ENCODE assay signal across 21 cellular contexts in genomic region chr4:23572382-23572781, GRCh38.
DNase-seq lines count a peak whose midpoint lies in the region; ATAC-seq, FAIRE-seq and TF ChIP-seq lines count a peak whose summit lies in the region.
"Had no signal": no experiment of that assay in that cellular context is flagged by ENCODE, and none has a peak within 500 bp of the region (broad histone marks: within the 10 kb centered on the region; RNA-seq: fewer than 3 reads in every experiment).

No MANE protein-coding gene starts in this region.

- H3K27me3 ChIP-seq in HepG2 (ENCODE audit: control insufficient read depth in 1 of 2, insufficient read depth in 2 of 2, low read length in 2 of 2), result no peaks in the 10 kb centered on the region
- H3K27me3 ChIP-seq in right lobe of liver, result no peaks in the 10 kb centered on the region
- no peaks in the 10 kb centered on the region for H3K27me3 ChIP-seq in mesenchymal stem cell (ENCODE audit: control insufficient read depth in 1 of 2, insufficient read depth in 1 of 2, low read length in 2 of 2)
- no peaks in the 10 kb centered on the region for H3K27me3 ChIP-seq in aorta (ENCODE audit: control insufficient read depth in 1 of 2, insufficient read depth in 2 of 2, low read length in 1 of 2)
- H3K27me3 ChIP-seq: BLaER1 treated with 17β-estradiol and CSF1 and Interleukin-3, amounts not matched to agents 10 nM and 100 nM had no signal

- 0 out of 2 replicates have a peak, but pooled peaks cover 7% of the 10 kb centered on the region for H3K9me3 ChIP-seq in HepG2 (ENCODE audit: low read length)
- H3K9me3 ChIP-seq in right lobe of liver, result no peaks in the 10 kb centered on the region
- H3K9me3 ChIP-seq in mesenchymal stem cell (ENCODE audit: control insufficient read depth, low read length), result peaks cover 11% of the 10 kb centered on the region
- peaks cover 2% of the 10 kb centered on the region for H3K9me3 ChIP-seq in aorta (ENCODE audit: control insufficient read depth, low read length)
- H3K9me3 ChIP-seq: A549, Caco-2 had no signal

- no peak for FAIRE-seq in HepG2 (lab: Jason Lieb, UNC)
- FAIRE-seq: A549, D721Med, G401.6, GM12891, GM19239 had no signal

- intact Hi-C loops in HepG2 (cut with micrococcal nuclease; ENCODE audit: unreplicated experiment), result no loop called here
- intact Hi-C loops in right lobe of liver (cut with DNase I), result no loop called here
- intact Hi-C loops in aorta (cut with DNase I), result no loop called here

- no peaks in the 10 kb centered on the region for H4K20me1 ChIP-seq in HepG2 (ENCODE audit: insufficient read depth, low read length)
- H4K20me1 ChIP-seq: BLaER1 treated with 17β-estradiol and CSF1 and Interleukin-3, amounts not matched to agents 10 nM and 100 nM had no signal

- no peak overlapping the region for H2BK12ac ChIP-seq in mesenchymal stem cell (ENCODE audit: low read length in 2 of 2)

- no peak for TF ChIP-seq RAD21 in HepG2 (CRISPR knock-in tag; IDR thresholded peaks at IDR 0.05)

- no peaks in the 10 kb centered on the region for H3K36me3 ChIP-seq in HepG2 (replicated peaks in 1 of 2; ENCODE audit: control insufficient read depth in 1 of 2, insufficient read depth in 2 of 2, low read length in 2 of 2)
- no peaks in the 10 kb centered on the region for H3K36me3 ChIP-seq in right lobe of liver
- H3K36me3 ChIP-seq in mesenchymal stem cell (ENCODE audit: control insufficient read depth in 1 of 2, insufficient read depth in 2 of 2, low read depth in 1 of 2, low read length in 2 of 2), result no peaks in the 10 kb centered on the region
- H3K36me3 ChIP-seq in aorta (ENCODE audit: control insufficient read depth in 1 of 2, insufficient read depth in 2 of 2, low read length in 1 of 2), result no peaks in the 10 kb centered on the region
- H3K36me3 ChIP-seq: BLaER1 treated with 17β-estradiol and CSF1 and Interleukin-3, amounts not matched to agents 10 nM and 100 nM had no signal

- no peaks in the 10 kb centered on the region for H3K79me2 ChIP-seq in HepG2 (ENCODE audit: insufficient read depth, low read length)

- peak overlapping the region; percentile 83 for H4K91ac ChIP-seq in mesenchymal stem cell (ENCODE audit: low read length)

- H3K27ac ChIP-seq in HepG2 (ENCODE audit: extremely low read length, insufficient read depth, low read length) (no peak overlapping the region), right lobe of liver (no peak overlapping the region), mesenchymal stem cell (ENCODE audit: low read length, poor library complexity, severe bottlenecking) (no peak overlapping the region), aorta (ENCODE audit: low read depth in 1 of 2, low read length in 2 of 2) (no peak overlapping the region)
- H3K27ac ChIP-seq: 22Rv1; A549; BLaER1 treated with 17β-estradiol and CSF1 and Interleukin-3, amounts not matched to agents 10 nM and 100 nM; C4-2B had no signal

- in situ Hi-C loops in HepG2 (cut with HindIII; ENCODE audit: extremely low pct_ligation_motif_present, low pct_unique_long_range_greater_than_20kb), result no loop called here

- DNase-seq in HepG2 (ENCODE audit: low spot score) (no peak), right lobe of liver (no peak), mesenchymal stem cell (no peak), aorta (peak in 1 of 2 donors; percentile 52), NCI-H2171 (lab: John Stamatoyannopoulos, UW) (no peak)
- DNase-seq: AML-193; Caco-2; Calu3; CD4-positive, alpha-beta T cell; CD8-positive, alpha-beta T cell; DMS79 treated with DMSO at 0.1 percent for 48 hours; GF-D8 had no signal

- TF ChIP-seq POLR2A in HepG2 (IDR thresholded peaks at IDR 0.05; ENCODE audit: insufficient read depth in 1 of 2, low read depth in 2 of 2, low read length in 2 of 2) (no peak), right lobe of liver (IDR thresholded peaks at IDR 0.05) (no peak)

- H3K4me1 ChIP-seq in HepG2 (ENCODE audit: insufficient read depth, low read length) (no peaks in the 10 kb centered on the region), right lobe of liver (no peaks in the 10 kb centered on the region), mesenchymal stem cell (ENCODE audit: control insufficient read depth, insufficient read depth, low read depth, low read length) (peaks cover 2% of the 10 kb centered on the region), aorta (ENCODE audit: control insufficient read depth in 1 of 2, insufficient read depth in 2 of 2, low read length in 2 of 2) (no peaks in the 10 kb centered on the region)
- H3K4me1 ChIP-seq: A549; BLaER1 treated with 17β-estradiol and CSF1 and Interleukin-3, amounts not matched to agents 10 nM and 100 nM; Caco-2 had no signal

- no peak overlapping the region for H2BK15ac ChIP-seq in mesenchymal stem cell (ENCODE audit: low read depth, poor library complexity, severe bottlenecking)

- no peak overlapping the region for H2BK5ac ChIP-seq in mesenchymal stem cell (ENCODE audit: low read depth, low read length, poor library complexity, severe bottlenecking)

- ATAC-seq in HepG2 (no peak), right lobe of liver (no peak), aorta (ENCODE audit: low FRiP score) (peak; percentile 26), HG03571 (IDR thresholded peaks at IDR 0.05; ENCODE audit: unreplicated experiment) (no peak)
- ATAC-seq: A549; CD8-positive, alpha-beta T cell had no signal

- no peak for TF ChIP-seq EP300 in HepG2 (IDR thresholded peaks at IDR 0.05; ENCODE audit: low read depth in 2 of 2, low read length in 2 of 2)
- TF ChIP-seq EP300 in HepG2 (CRISPR knock-in tag; IDR thresholded peaks at IDR 0.05; ENCODE audit: borderline replicate concordance), result no peak

- H3K9ac ChIP-seq in HepG2 (ENCODE audit: insufficient read depth, low read depth, low read length), result no peak overlapping the region
- no peak overlapping the region for H3K9ac ChIP-seq in mesenchymal stem cell (ENCODE audit: low read length)
- H3K9ac ChIP-seq: BLaER1 treated with 17β-estradiol and CSF1 and Interleukin-3, amounts not matched to agents 10 nM and 100 nM had no signal

- H3K14ac ChIP-seq in mesenchymal stem cell (ENCODE audit: low read length in 2 of 2), result no peak overlapping the region

- CTCF ChIA-PET in HepG2 (lab: Yijun Ruan, JAX; ENCODE audit: low intra/inter-chr PET ratio, low total read pairs), result no interaction called here

- no peak overlapping the region for H3K4me2 ChIP-seq in HepG2 (ENCODE audit: low read depth, low read length)
- no peak overlapping the region for H3K4me2 ChIP-seq in mesenchymal stem cell (ENCODE audit: low read length, poor library complexity, severe bottlenecking)
- H3K4me2 ChIP-seq: A549; BLaER1 treated with 17β-estradiol and CSF1 and Interleukin-3, amounts not matched to agents 10 nM and 100 nM had no signal

- WGBS in HepG2 (ENCODE audit: low lambda C conversion rate), result 0% methylated on average over 1 of the region's 4 CpGs
- WGBS in right lobe of liver (ENCODE audit: insufficient coverage, low coverage, low lambda C conversion rate, missing lambda C conversion rate), result 89% methylated on average over 3 of the region's 4 CpGs
- WGBS in mesenchymal stem cell, result 86% methylated on average over 4 of the region's 4 CpGs
- WGBS in aorta, 2 donors, result 90 to 93% methylated on average over 4 of the region's 4 CpGs

- POLR2A ChIA-PET in HepG2 (lab: Yijun Ruan, JAX), result no interaction called here

- no peak overlapping the region for H2AK5ac ChIP-seq in mesenchymal stem cell (ENCODE audit: low read length, severe bottlenecking)

- no peaks in the 10 kb centered on the region for H3K79me1 ChIP-seq in mesenchymal stem cell (replicated peaks; ENCODE audit: low read length, poor library complexity, severe bottlenecking)

- BruUV-seq in HepG2 (replicated peaks; lab: Mats Ljungman, UMichigan), result no TSS peak

- H2AFZ ChIP-seq in HepG2 (ENCODE audit: low read length), result no peak overlapping the region
- no peak overlapping the region for H2AFZ ChIP-seq in mesenchymal stem cell (ENCODE audit: low read depth, low read length)

- no peak overlapping the region for H3K23ac ChIP-seq in mesenchymal stem cell (ENCODE audit: low read length in 2 of 2)

- H3K18ac ChIP-seq in mesenchymal stem cell (ENCODE audit: low read depth in 1 of 2, low read length in 2 of 2), result no peak overlapping the region

- TF ChIP-seq CTCF in HepG2 (CRISPR knock-in tag; IDR thresholded peaks at IDR 0.05) (no peak), right lobe of liver (IDR thresholded peaks at IDR 0.05) (no peak)

- H4K8ac ChIP-seq in mesenchymal stem cell (ENCODE audit: low read length), result no peak overlapping the region

- H3K4ac ChIP-seq in mesenchymal stem cell (ENCODE audit: low read depth in 1 of 2, low read length in 2 of 2), result no peak overlapping the region

- no peak overlapping the region for H2BK120ac ChIP-seq in mesenchymal stem cell (ENCODE audit: low read depth, low read length)

- H3K4me3 ChIP-seq in HepG2 (replicated peaks in 1 of 3; ENCODE audit: insufficient read depth in 1 of 3, low read depth in 2 of 3, low read length in 3 of 3) (no peak overlapping the region), right lobe of liver (no peak overlapping the region), mesenchymal stem cell (ENCODE audit: insufficient read depth in 1 of 2, low read depth in 1 of 2, low read length in 2 of 2) (no peak overlapping the region), aorta (ENCODE audit: low read length in 2 of 2) (no peak overlapping the region)
- H3K4me3 ChIP-seq: A549; BLaER1 treated with 17β-estradiol and CSF1 and Interleukin-3, amounts not matched to agents 10 nM and 100 nM had no signal

TF ChIP-seq in HepG2, 621 proteins besides CTCF, POLR2A, EP300 and RAD21 (continues in another document):
- TF ChIP-seq MIER3 (CRISPR knock-in tag; IDR thresholded peaks at IDR 0.05; ENCODE audit: borderline replicate concordance), result no peak
- no peak for TF ChIP-seq ZNF549 (CRISPR knock-in tag; IDR thresholded peaks at IDR 0.05)
- no peak for TF ChIP-seq BCLAF1 (IDR thresholded peaks at IDR 0.05)
- TF ChIP-seq CEBPB (IDR thresholded peaks at IDR 0.05; ENCODE audit: borderline replicate concordance, low read depth, low read length), result peak; percentile 39; the same call in 1 of the 2 replicates
